Comparison of ENCODE assay signal across 16 cellular contexts in genomic region chr17:33814852-33815251, GRCh38.
DNase-seq lines count a peak whose midpoint lies in the region; ATAC-seq and TF ChIP-seq lines count a peak whose summit lies in the region.
"Had no signal": no experiment of that assay in that cellular context is flagged by ENCODE, and none has a peak within 500 bp of the region (broad histone marks: within the 10 kb centered on the region; RNA-seq: fewer than 3 reads in every experiment).

No MANE protein-coding gene starts in this region.

- peaks cover 4% of the 10 kb centered on the region for H3K27me3 Mint-ChIP-seq in glutamatergic neuron (ENCODE audit: unreplicated experiment)

- TF ChIP-seq CTCF in glutamatergic neuron (IDR thresholded peaks at IDR 0.05; ENCODE audit: partially characterized antibody, unreplicated experiment) = no peak

- peak overlapping the region; percentile 10 for H3K27ac Mint-ChIP-seq in glutamatergic neuron (ENCODE audit: unreplicated experiment)
- H3K27ac Mint-ChIP-seq: B cell; CD4-positive, alpha-beta T cell; CD8-positive, alpha-beta T cell had no signal

- H3K4me1 Mint-ChIP-seq in glutamatergic neuron (ENCODE audit: low read depth, unreplicated experiment) = peaks cover 15% of the 10 kb centered on the region
- H3K4me1 Mint-ChIP-seq: B cell had no signal

- DNase-seq in glutamatergic neuron (no peak), Right ventricle myocardium superior (no peak), AG08395 (ENCODE audit: low spot score) (no peak)
- DNase-seq: 8988T; ACHN; AML-193; Caco-2; Calu3; CD4-positive, alpha-beta T cell; CD8-positive, alpha-beta T cell; DMS79 treated with DMSO at 0.1 percent for 48 hours; GF-D8 had no signal

- no peak overlapping the region for H3K4me3 Mint-ChIP-seq in glutamatergic neuron (ENCODE audit: unreplicated experiment)
- H3K4me3 Mint-ChIP-seq: B cell; CD4-positive, alpha-beta T cell; CD8-positive, alpha-beta T cell had no signal

- peaks cover 0 to 21% (median 4%) of the 10 kb centered on the region in 11 experiments; a peak in 5 of 22 replicates for H3K27me3 ChIP-seq in BLaER1 treated with 17β-estradiol and CSF1 and Interleukin-3, amounts not matched to agents 10 nM and 100 nM

- intact Hi-C loops in Right ventricle myocardium superior (cut with DNase I) = no loop called here

- H3K4me2 ChIP-seq in BLaER1 treated with 17β-estradiol and CSF1 and Interleukin-3, amounts not matched to agents 10 nM and 100 nM = peak overlapping the region in 10 of 11 experiments; percentile 64 to 86 (median 80); a peak in 18 of 22 replicates

- no peak overlapping the region for H3K27ac ChIP-seq in BLaER1 treated with 17β-estradiol and CSF1 and Interleukin-3, amounts not matched to agents 10 nM and 100 nM
- H3K27ac ChIP-seq: C4-2B had no signal

- no peak for ATAC-seq in Right ventricle myocardium superior (ENCODE audit: poor library complexity)
- ATAC-seq in HG03565 (IDR thresholded peaks at IDR 0.05; ENCODE audit: unreplicated experiment) = no peak
- ATAC-seq: CD8-positive, alpha-beta T cell had no signal

- H3K4me3 ChIP-seq in BLaER1 treated with 17β-estradiol and CSF1 and Interleukin-3, amounts not matched to agents 10 nM and 100 nM = no peak overlapping the region

- H3K9me3 ChIP-seq in BLaER1 treated with 17β-estradiol and CSF1 and Interleukin-3, amounts not matched to agents 10 nM and 100 nM (replicated peaks in 1 of 11) = no peaks in the 10 kb centered on the region
- H3K9me3 ChIP-seq: Caco-2 had no signal

- no peaks in the 10 kb centered on the region for H3K9me3 Mint-ChIP-seq in glutamatergic neuron (ENCODE audit: unreplicated experiment)
- H3K9me3 Mint-ChIP-seq: CD4-positive, alpha-beta T cell; CD8-positive, alpha-beta T cell had no signal

- no peaks in the 10 kb centered on the region for H3K36me3 ChIP-seq in BLaER1 treated with 17β-estradiol and CSF1 and Interleukin-3, amounts not matched to agents 10 nM and 100 nM

- H3K4me1 ChIP-seq in BLaER1 treated with 17β-estradiol and CSF1 and Interleukin-3, amounts not matched to agents 10 nM and 100 nM = peaks cover 13 to 30% (median 26%) of the 10 kb centered on the region in 10 experiments
- H3K4me1 ChIP-seq: Caco-2 had no signal

- H3K9ac ChIP-seq in BLaER1 treated with 17β-estradiol and CSF1 and Interleukin-3, amounts not matched to agents 10 nM and 100 nM = no peak overlapping the region

- peaks cover 0 to 6% (median 0%) of the 10 kb centered on the region in 11 experiments; a peak in 2 of 22 replicates for H4K20me1 ChIP-seq in BLaER1 treated with 17β-estradiol and CSF1 and Interleukin-3, amounts not matched to agents 10 nM and 100 nM

- no peaks in the 10 kb centered on the region for H3K36me3 Mint-ChIP-seq in glutamatergic neuron (ENCODE audit: unreplicated experiment)
- H3K36me3 Mint-ChIP-seq: CD8-positive, alpha-beta T cell had no signal
